ENCODE assay signal across 1 cellular context in the genomic region with DNA sequence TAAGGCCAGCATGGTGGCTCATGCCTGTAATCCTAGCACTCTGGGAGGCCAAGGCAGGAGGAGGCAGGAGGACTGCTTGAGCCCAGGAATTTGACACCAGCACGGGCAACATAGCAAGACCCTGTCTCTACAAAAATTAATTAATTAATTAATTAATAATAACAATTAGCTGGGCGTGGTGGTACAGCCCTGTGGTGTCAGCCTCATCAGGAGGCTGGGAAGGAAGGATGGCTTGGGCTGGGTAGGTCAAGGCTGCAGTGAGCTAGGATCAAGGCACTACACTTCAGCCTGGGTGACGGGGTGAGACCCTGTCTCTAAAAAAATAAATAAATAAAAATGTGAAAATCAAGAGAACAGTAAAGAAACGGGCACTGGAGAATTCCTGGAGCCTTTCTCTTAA.
TF ChIP-seq lines count a peak whose summit lies in the region.

No MANE protein-coding gene starts in this region.

TF ChIP-seq in endothelial cell of umbilical vein, 7 proteins besides CTCF, POLR2A, EP300 and RAD21 (continued from another document):
- TF ChIP-seq EZH2 (IDR thresholded peaks at IDR 0.05; ENCODE audit: borderline replicate concordance, low read depth, low read length, severe bottlenecking) (no peak), GATA2 (IDR thresholded peaks at IDR 0.05; ENCODE audit: insufficient read depth, insufficient read length, low read depth, low read length) (no peak), POLR2AphosphoS5 (IDR thresholded peaks at IDR 0.05; ENCODE audit: insufficient read depth, low read depth, low read length) (no peak)
